21 cellular contexts compared by ENCODE assay signal in the genomic region with DNA sequence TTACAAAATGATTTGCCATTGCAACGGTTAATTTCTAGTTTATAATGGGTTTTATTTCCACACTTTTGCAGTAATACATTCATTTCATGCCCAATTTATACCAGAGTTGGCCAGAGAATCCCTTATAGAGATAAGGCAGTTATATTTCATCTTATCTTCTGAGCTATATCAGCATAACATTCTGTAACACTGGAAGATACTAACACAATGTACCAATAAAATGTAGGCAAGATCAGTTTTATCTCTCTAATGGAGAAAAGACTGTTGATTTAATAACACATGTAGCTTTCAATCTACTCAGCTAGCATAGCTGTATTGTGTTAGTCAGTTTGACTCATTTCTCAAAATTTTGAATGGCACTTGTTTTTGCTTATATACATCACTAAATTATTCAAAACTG.
"Had no signal": no experiment of that assay in that cellular context is flagged by ENCODE, and none has a peak within 500 bp of the region (broad histone marks: within the 10 kb centered on the region; RNA-seq: fewer than 3 reads in every experiment).

No MANE protein-coding gene starts in this region.

- DNase-seq: MV-4-11; NCI-H1048; NCI-H1105; NCI-H1436 treated with DMSO at 0.1 percent for 48 hours; NCI-H1694; NCI-H187 treated with DMSO at 0.1 percent for 48 hours; NCI-H2029 treated with DMSO at 0.1 percent for 48 hours; NCI-H2171 treated with DMSO at 0.1 percent for 48 hours; NCI-H524; NCI-H526 treated with DMSO at 0.1 percent for 48 hours; NCI-H774; NK-92 treated with Interleukin-12 subunit alpha and Interleukin-12 subunit beta, amount 100 ng/mL, for 24 hours; PC-9; Peyer's patch; SHP77 treated with DMSO at 0.1 percent for 48 hours; SJCRH30; SW 1271; T-cell had no signal

- ATAC-seq: K562, Right ventricle myocardium inferior, T-cell had no signal

- H3K27ac ChIP-seq: HL-60, PC-9, Peyer's patch, SJCRH30 had no signal
